Comparison of ENCODE assay signal across 10 cellular contexts in the genomic region with DNA sequence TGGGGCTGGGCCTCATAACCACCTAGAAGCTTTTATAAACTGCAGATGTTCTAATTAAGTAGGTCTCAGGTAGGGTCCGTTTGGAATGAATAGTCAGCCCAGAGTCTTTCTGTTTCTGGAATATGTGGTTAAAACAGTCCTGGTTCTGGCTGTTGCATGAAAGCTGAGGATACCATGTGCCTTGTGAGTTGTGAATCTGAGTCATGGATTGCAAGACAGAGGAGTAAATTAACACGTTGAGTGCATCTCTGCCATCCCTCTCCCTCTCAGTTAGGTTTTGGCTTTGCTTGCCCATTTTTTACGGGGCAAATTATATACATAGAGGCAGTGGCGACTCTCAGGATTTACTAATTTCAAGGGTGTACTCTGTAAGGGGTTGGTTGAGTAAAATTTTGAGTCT. TPM values are rescaled to one million over a fixed set of nuclear protein-coding genes. Genes with fewer than 3 reads are reported as not detected.
A peak's percentile ranks its signal among the peaks of the same experiment; 100 is the strongest.
DNase-seq lines count a peak whose midpoint lies in the region; ATAC-seq and TF ChIP-seq lines count a peak whose summit lies in the region.
"Had no signal": no experiment of that assay in that cellular context is flagged by ENCODE, and none has a peak within 500 bp of the region (broad histone marks: within the 10 kb centered on the region; RNA-seq: fewer than 3 reads in every experiment).

No MANE protein-coding gene starts in this region.

- H3F3A ChIP-seq in neural progenitor cell (ENCODE audit: low read depth), result no peaks in the 10 kb centered on the region

- H2AFZ ChIP-seq in neural progenitor cell (replicated peaks), result no peak overlapping the region

- no peak for ATAC-seq in stimulated activated naive CD8-positive, alpha-beta T cell treated with anti-CD3 and anti-CD28 coated beads, Interleukin-15, Interleukin-2, amounts not matched to agents 100 U/mL and 50 U/mL, for 24 hours
- no peak for ATAC-seq in memory B cell (ENCODE audit: low read depth)
- ATAC-seq: HCT116, right lobe of liver had no signal

- H3K4me2 ChIP-seq in neural progenitor cell, result no peak overlapping the region

- no peaks in the 10 kb centered on the region for H3K27me3 Mint-ChIP-seq in stimulated activated naive CD8-positive, alpha-beta T cell treated with anti-CD3 and anti-CD28 coated beads, Interleukin-15, Interleukin-2, amounts not matched to agents 100 ng/mL and 50 ng/mL, for 24 hours
- H3K27me3 Mint-ChIP-seq in activated CD4-positive, alpha-beta memory T cell treated with anti-CD3 and anti-CD28 coated beads for 36 hours, result no peaks in the 10 kb centered on the region
- H3K27me3 Mint-ChIP-seq in memory B cell (no peaks in the 10 kb centered on the region), neural progenitor cell (ENCODE audit: insufficient read depth, low read depth) (peaks cover 2% of the 10 kb centered on the region)

- DNase-seq in stimulated activated naive CD8-positive, alpha-beta T cell treated with anti-CD3 and anti-CD28 coated beads, Interleukin-15, Interleukin-2, amounts not matched to agents 100 U/mL and 50 U/mL, for 24 hours, result no peak
- DNase-seq in activated CD4-positive, alpha-beta memory T cell treated with anti-CD3 and anti-CD28 coated beads for 36 hours, result no peak
- DNase-seq in memory B cell (ENCODE audit: low spot score in 2 of 2) (no peak), NCI-H2107 (lab: John Stamatoyannopoulos, UW) (no peak), neural progenitor cell (ENCODE audit: low spot score) (no peak), H7 (no peak), SKM-1 (lab: John Stamatoyannopoulos, UW; ENCODE audit: unreplicated experiment) (no peak)
- DNase-seq: right lobe of liver had no signal

- peak overlapping the region; percentile 93 for H3K27ac Mint-ChIP-seq in stimulated activated naive CD8-positive, alpha-beta T cell treated with anti-CD3 and anti-CD28 coated beads, Interleukin-15, Interleukin-2, amounts not matched to agents 100 ng/mL and 50 ng/mL, for 24 hours
- peak overlapping the region; percentile 87 for H3K27ac Mint-ChIP-seq in activated CD4-positive, alpha-beta memory T cell treated with anti-CD3 and anti-CD28 coated beads for 36 hours
- H3K27ac Mint-ChIP-seq in memory B cell (peak overlapping the region; percentile 96), neural progenitor cell (no peak overlapping the region)

- H3K4me3 Mint-ChIP-seq in stimulated activated naive CD8-positive, alpha-beta T cell treated with anti-CD3 and anti-CD28 coated beads, Interleukin-15, Interleukin-2, amounts not matched to agents 100 ng/mL and 50 ng/mL, for 24 hours, result no peak overlapping the region
- peak overlapping the region; percentile 21 for H3K4me3 Mint-ChIP-seq in activated CD4-positive, alpha-beta memory T cell treated with anti-CD3 and anti-CD28 coated beads for 36 hours
- no peak overlapping the region for H3K4me3 Mint-ChIP-seq in memory B cell
- no peak overlapping the region for H3K4me3 Mint-ChIP-seq in neural progenitor cell

- POLR2A ChIA-PET in activated CD4-positive, alpha-beta memory T cell treated with anti-CD3 and anti-CD28 coated beads for 36 hours (lab: Charles Lee), result interaction anchor here (0.6 to 2.2 kb wide), 15 partner anchors 8 to 77 kb away, joined by 3 to 18 read pairs (median 3); no protein-coding TSS in a partner anchor

- intact Hi-C loops in activated CD4-positive, alpha-beta memory T cell treated with anti-CD3 and anti-CD28 coated beads for 36 hours (cut with micrococcal nuclease), result loop anchor here (2.0 kb wide), 5 partner anchors 15 to 57 kb away; no protein-coding TSS in a partner anchor

- H3K4me1 Mint-ChIP-seq in stimulated activated naive CD8-positive, alpha-beta T cell treated with anti-CD3 and anti-CD28 coated beads, Interleukin-15, Interleukin-2, amounts not matched to agents 100 ng/mL and 50 ng/mL, for 24 hours (ENCODE audit: low read depth), result peaks cover 98% of the 10 kb centered on the region
- H3K4me1 Mint-ChIP-seq in activated CD4-positive, alpha-beta memory T cell treated with anti-CD3 and anti-CD28 coated beads for 36 hours (ENCODE audit: low read depth), result peaks cover 96% of the 10 kb centered on the region
- H3K4me1 Mint-ChIP-seq in memory B cell (peaks cover 67% of the 10 kb centered on the region), neural progenitor cell (peaks cover 57% of the 10 kb centered on the region)

- H3K4me1 ChIP-seq in neural progenitor cell, result peaks cover 25% of the 10 kb centered on the region
- H3K4me1 ChIP-seq: right lobe of liver had no signal

- H3K36me3 ChIP-seq in neural progenitor cell (no peaks in the 10 kb centered on the region), H7 (replicated peaks; ENCODE audit: control insufficient read depth, insufficient read depth, low read length) (no peaks in the 10 kb centered on the region)
- H3K36me3 ChIP-seq: right lobe of liver had no signal

- H3K4me3 ChIP-seq in neural progenitor cell, result no peak overlapping the region
- H3K4me3 ChIP-seq in H7 (ENCODE audit: insufficient read depth, low read depth, low read length), result no peak overlapping the region
- H3K4me3 ChIP-seq: right lobe of liver had no signal

- H3K36me3 Mint-ChIP-seq in stimulated activated naive CD8-positive, alpha-beta T cell treated with anti-CD3 and anti-CD28 coated beads, Interleukin-15, Interleukin-2, amounts not matched to agents 100 ng/mL and 50 ng/mL, for 24 hours (ENCODE audit: low read depth), result peaks cover 64% of the 10 kb centered on the region
- peaks cover 33% of the 10 kb centered on the region for H3K36me3 Mint-ChIP-seq in activated CD4-positive, alpha-beta memory T cell treated with anti-CD3 and anti-CD28 coated beads for 36 hours
- no peaks in the 10 kb centered on the region for H3K36me3 Mint-ChIP-seq in memory B cell
- peaks cover 34% of the 10 kb centered on the region for H3K36me3 Mint-ChIP-seq in neural progenitor cell

- H3K27ac ChIP-seq in neural progenitor cell, result no peak overlapping the region
- H3K27ac ChIP-seq: right lobe of liver had no signal

- peaks cover 67% of the 10 kb centered on the region for H4K20me1 ChIP-seq in neural progenitor cell (ENCODE audit: low read depth)

- H3K9me3 Mint-ChIP-seq in stimulated activated naive CD8-positive, alpha-beta T cell treated with anti-CD3 and anti-CD28 coated beads, Interleukin-15, Interleukin-2, amounts not matched to agents 100 ng/mL and 50 ng/mL, for 24 hours, result no peaks in the 10 kb centered on the region
- no peaks in the 10 kb centered on the region for H3K9me3 Mint-ChIP-seq in activated CD4-positive, alpha-beta memory T cell treated with anti-CD3 and anti-CD28 coated beads for 36 hours
- H3K9me3 Mint-ChIP-seq in memory B cell (no peaks in the 10 kb centered on the region), neural progenitor cell (peaks cover 6% of the 10 kb centered on the region)

- peaks cover 95% of the 10 kb centered on the region for H3K79me2 ChIP-seq in neural progenitor cell (ENCODE audit: low read depth)

- H3K27me3 ChIP-seq in neural progenitor cell (no peaks in the 10 kb centered on the region), H7 (ENCODE audit: control insufficient read depth, insufficient read depth, low read length) (no peaks in the 10 kb centered on the region)
- H3K27me3 ChIP-seq: right lobe of liver had no signal

- no peak for TF ChIP-seq CTCF in neural progenitor cell (IDR thresholded peaks at IDR 0.05)

- no peak overlapping the region for H3K9ac ChIP-seq in neural progenitor cell

- CTCF ChIA-PET in activated CD4-positive, alpha-beta memory T cell treated with anti-CD3 and anti-CD28 coated beads for 36 hours (lab: Charles Lee), result interaction anchor here (0.7 to 1.6 kb wide), 8 partner anchors 12 to 85 kb away, joined by 3 to 5 read pairs (median 4); no protein-coding TSS in a partner anchor

- H3K9me3 ChIP-seq in neural progenitor cell (ENCODE audit: low read depth), result no peaks in the 10 kb centered on the region
- H3K9me3 ChIP-seq: right lobe of liver had no signal

RNA-seq across cellular contexts. Expression of gene NCK2, which starts 59.1 kb away (rescaled TPM):
- 10 to 100 TPM; 81.8 to 85.8 TPM for total RNA-seq in activated CD4-positive, alpha-beta memory T cell treated with anti-CD3 and anti-CD28 coated beads for 36 hours
- 26.2 and 32.8 TPM in 2 replicates for total RNA-seq in neural progenitor cell (ENCODE audit: low replicate concordance)
- 69.8 and 80.3 TPM in 2 replicates for total RNA-seq in H7 (2014; rRNA removed; shearing (Covaris generic))
